14 cellular contexts compared by ENCODE assay signal in the genomic region with DNA sequence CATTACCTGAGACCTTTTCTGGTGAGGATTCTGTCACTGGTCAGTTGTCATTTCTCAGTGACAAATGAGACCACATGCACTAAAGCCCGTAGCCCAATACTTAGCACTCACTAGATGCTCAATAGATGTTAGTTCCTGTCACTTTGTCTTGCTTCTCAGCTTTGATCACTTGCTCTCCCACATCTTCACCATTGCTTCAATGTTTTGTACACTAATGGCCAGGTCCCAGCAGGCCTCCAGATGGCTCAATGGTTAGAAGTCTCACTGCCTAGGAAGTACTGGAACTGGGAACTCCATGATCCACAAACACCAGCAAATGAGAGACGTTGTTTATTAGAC.
DNase-seq lines count a peak whose midpoint lies in the region; ATAC-seq lines count a peak whose summit lies in the region.
"Had no signal": no experiment of that assay in that cellular context is flagged by ENCODE, and none has a peak within 500 bp of the region (broad histone marks: within the 10 kb centered on the region; RNA-seq: fewer than 3 reads in every experiment).

No MANE protein-coding gene starts in this region.

- H3K27me3 ChIP-seq in ACC112 (ENCODE audit: insufficient read depth, low read length) (no peaks in the 10 kb centered on the region), GM23248 (replicated peaks; ENCODE audit: insufficient read depth) (no peaks in the 10 kb centered on the region)
- H3K27me3 ChIP-seq: pancreas had no signal

- peaks cover 55 to 67% of the 10 kb centered on the region in 2 donors for H3K36me3 Mint-ChIP-seq in activated naive CD4-positive, alpha-beta T cell treated with anti-CD3 and anti-CD28 coated beads, Interleukin-2, amount 50 U/mL, for 72 hours
- H3K36me3 Mint-ChIP-seq: CD8-positive, alpha-beta T cell had no signal

- H3F3A ChIP-seq in GM23248 (ENCODE audit: insufficient read depth): peaks cover 23% of the 10 kb centered on the region

- no peaks in the 10 kb centered on the region for H3K79me2 ChIP-seq in ACC112 (ENCODE audit: control insufficient read depth, insufficient read depth, low read length, unreplicated experiment)
- no peaks in the 10 kb centered on the region for H3K79me2 ChIP-seq in GM23248 (ENCODE audit: insufficient read depth)

- peak overlapping the region; percentile 83 for H3K4me2 ChIP-seq in GM23248 (ENCODE audit: unreplicated experiment)

- peaks cover 42 to 45% of the 10 kb centered on the region in 2 donors for H3K9me3 Mint-ChIP-seq in activated naive CD4-positive, alpha-beta T cell treated with anti-CD3 and anti-CD28 coated beads, Interleukin-2, amount 50 U/mL, for 72 hours
- H3K9me3 Mint-ChIP-seq: CD8-positive, alpha-beta T cell had no signal

- 43 to 48% methylated on average over 2 of the region's 2 CpGs for WGBS in GM23248 (ENCODE audit: low coverage in 1 of 2, low lambda C conversion rate in 2 of 2, missing lambda C conversion rate in 2 of 2), 2 experiments
- 89 to 96% methylated on average over 2 of the region's 2 CpGs for WGBS in mesodermal cell (ENCODE audit: insufficient coverage in 2 of 2), 2 experiments

- no peak overlapping the region for H2AFZ ChIP-seq in ACC112 (ENCODE audit: low read length, unreplicated experiment)
- peak overlapping the region; percentile 32; the same call in 1 of the 2 replicates for H2AFZ ChIP-seq in GM23248

- peak overlapping the region; percentile 93 for H3K9ac ChIP-seq in GM23248

- H3K4me3 ChIP-seq in ACC112 (ENCODE audit: low read depth, low read length) (peak overlapping the region; percentile 41), GM23248 (peak overlapping the region; percentile 14; the same call in 1 of the 2 replicates), mesodermal cell (ENCODE audit: extremely low read depth, insufficient read depth, low read length, poor library complexity, severe bottlenecking) (no peak overlapping the region)
- H3K4me3 ChIP-seq: lung, pancreas had no signal

- peak overlapping the region; percentile 99 to 100 for H3K27ac Mint-ChIP-seq in activated naive CD4-positive, alpha-beta T cell treated with anti-CD3 and anti-CD28 coated beads, Interleukin-2, amount 50 U/mL, for 72 hours
- H3K27ac Mint-ChIP-seq: CD8-positive, alpha-beta T cell had no signal

- peaks cover 30% of the 10 kb centered on the region for H3K4me1 ChIP-seq in ACC112 (ENCODE audit: control insufficient read depth, insufficient read depth, low read length, unreplicated experiment)
- H3K4me1 ChIP-seq in GM23248 (ENCODE audit: insufficient read depth): peaks cover 25% of the 10 kb centered on the region
- H3K4me1 ChIP-seq in mesodermal cell (ENCODE audit: control insufficient read depth, insufficient read depth, low read length, poor library complexity, severe bottlenecking): peaks cover 16% of the 10 kb centered on the region
- H3K4me1 ChIP-seq: pancreas had no signal

- peak overlapping the region; percentile 99 for H3K27ac ChIP-seq in ACC112 (ENCODE audit: low read depth, low read length)
- H3K27ac ChIP-seq in GM23248: peak overlapping the region; percentile 100
- H3K27ac ChIP-seq in mesodermal cell (ENCODE audit: low read depth, low read length, severe bottlenecking): peak overlapping the region; percentile 78
- H3K27ac ChIP-seq: pancreas had no signal

- in situ Hi-C loops in GM23248 (cut with MboI): no loop called here

- no peaks in the 10 kb centered on the region for H4K20me1 ChIP-seq in GM23248 (ENCODE audit: insufficient read depth)

- ATAC-seq in activated naive CD4-positive, alpha-beta T cell treated with anti-CD3 and anti-CD28 coated beads, Interleukin-2, amount 50 U/mL, for 72 hours: peak in 1 of 2 donors; percentile 28
- no peak for ATAC-seq in HG02973 (IDR thresholded peaks at IDR 0.05; ENCODE audit: unreplicated experiment)

- H3K36me3 ChIP-seq in ACC112 (ENCODE audit: insufficient read depth, low read length) (no peaks in the 10 kb centered on the region), GM23248 (ENCODE audit: low read depth) (no peaks in the 10 kb centered on the region), mesodermal cell (ENCODE audit: control insufficient read depth, insufficient read depth, low read length) (no peaks in the 10 kb centered on the region)
- H3K36me3 ChIP-seq: pancreas had no signal

- no peaks in the 10 kb centered on the region for H3K9me2 ChIP-seq in GM23248 (ENCODE audit: insufficient read depth)

- intact Hi-C loops in head of caudate nucleus (cut with DNase I): no loop called here

- no peaks in the 10 kb centered on the region for H3K9me3 ChIP-seq in GM23248 (ENCODE audit: low read depth)
- H3K9me3 ChIP-seq in mesodermal cell (ENCODE audit: control insufficient read depth, low read length): no peaks in the 10 kb centered on the region
- H3K9me3 ChIP-seq: pancreas had no signal

- DNase-seq in GM23248 (no peak), SKM-1 (lab: John Stamatoyannopoulos, UW; ENCODE audit: unreplicated experiment) (no peak), head of caudate nucleus (no peak), SK-N-DZ (ENCODE audit: low spot score) (no peak)
- DNase-seq in activated naive CD4-positive, alpha-beta T cell treated with anti-CD3 and anti-CD28 coated beads, Interleukin-2, amount 50 U/mL, for 72 hours (ENCODE audit: low spot score in 2 of 2): no peak
- DNase-seq: CD8-positive, alpha-beta T cell; NCI-H2171; pancreas; stimulated activated CD4-positive, alpha-beta T cell treated with anti-CD3 and anti-CD28 coated beads, Interleukin-2, amount 100 ng/mL, for 24 hours; stimulated activated naive CD4-positive, alpha-beta T cell treated with Interleukin-2 at 50 U/mL for 16 hours had no signal
